Comparison of ENCODE assay signal across 22 cellular contexts in the genomic region with DNA sequence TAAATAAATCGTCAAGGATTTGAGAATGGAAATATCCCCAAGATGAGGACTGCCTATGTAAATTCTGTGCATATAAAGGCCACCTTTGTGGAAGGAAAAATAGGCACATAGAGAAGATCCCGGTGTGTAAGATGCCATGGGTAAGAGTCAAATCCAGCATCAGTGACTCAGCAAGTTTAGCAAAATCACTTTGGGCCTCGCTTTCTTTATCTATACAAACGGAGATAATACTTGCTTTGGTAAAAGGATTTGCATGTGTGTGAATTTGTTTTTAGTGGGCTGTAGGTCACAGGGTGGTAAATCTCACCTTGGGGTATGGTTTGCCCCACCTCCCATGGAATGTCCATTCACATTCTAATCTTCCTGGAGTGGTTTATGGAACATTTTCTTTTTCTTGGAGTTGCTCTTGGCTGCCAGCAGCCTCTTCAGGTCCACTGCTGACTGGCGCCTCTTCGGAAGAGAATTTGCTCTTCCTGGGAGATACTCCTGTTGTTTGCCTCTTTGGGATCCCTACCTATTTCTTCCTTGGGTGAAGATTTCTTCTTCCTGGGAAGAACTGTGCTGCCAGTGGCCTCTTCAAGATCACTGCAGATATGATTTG.
"Had no signal": no experiment of that assay in that cellular context is flagged by ENCODE, and none has a peak within 500 bp of the region (broad histone marks: within the 10 kb centered on the region; RNA-seq: fewer than 3 reads in every experiment).

No MANE protein-coding gene starts in this region.

- H3K27ac Mint-ChIP-seq: activated CD8-positive, alpha-beta T cell treated with anti-CD3 and anti-CD28 coated beads for 36 hours; activated naive CD4-positive, alpha-beta T cell treated with anti-CD3 and anti-CD28 coated beads, Interleukin-2, amount 10 ng/mL, durations not matched to agents 7 days and 5 days; activated naive CD8-positive, alpha-beta T cell treated with anti-CD3 and anti-CD28 coated beads, Interleukin-2, amount 50 U/mL, for 24 hours; naive thymus-derived CD4-positive, alpha-beta T cell; stimulated activated effector memory CD8-positive, alpha-beta T cell treated with anti-CD3 and anti-CD28 coated beads, Interleukin-12 subunit alpha, Interleukin-12 subunit beta, amount 100 ng/mL, for 72 hours had no signal

- H3K79me2 ChIP-seq: parathyroid adenoma had no signal

- DNase-seq: activated CD4-positive, alpha-beta T cell treated with anti-CD3 and anti-CD28 coated beads for 48 hours; activated CD4-positive, CD25-positive, alpha-beta regulatory T cell; activated CD8-positive, alpha-beta T cell treated with anti-CD3 and anti-CD28 coated beads for 36 hours; activated effector memory CD4-positive, alpha-beta T cell treated with Interleukin-2 at 50 U/mL for 16 hours; activated naive CD4-positive, alpha-beta T cell treated with anti-CD3 and anti-CD28 coated beads, Interleukin-2, amount 10 ng/mL, durations not matched to agents 7 days and 5 days; activated naive CD8-positive, alpha-beta T cell treated with anti-CD3 and anti-CD28 coated beads, Interleukin-2, amount 50 U/mL, for 24 hours; activated T-cell treated with anti-CD3 and anti-CD28 coated beads, Interleukin-2, amount 50 U/mL, for 1 hour; aorta; erythroblast; heart right ventricle; left ventricle myocardium superior; mucosa of descending colon; naive thymus-derived CD4-positive, alpha-beta T cell; stimulated activated CD4-positive, alpha-beta T cell treated with anti-CD3 and anti-CD28 coated beads, Interleukin-4, amount 100 ng/mL, for 24 hours; stomach; trophoblast cell had no signal

- H3K4me1 ChIP-seq: breast epithelium, parathyroid adenoma, vagina had no signal

- H3K9me3 ChIP-seq: breast epithelium, mucosa of descending colon, stomach, vagina had no signal

- H3K9ac ChIP-seq: parathyroid adenoma had no signal

- H3K27me3 Mint-ChIP-seq: activated CD8-positive, alpha-beta T cell treated with anti-CD3 and anti-CD28 coated beads for 36 hours; activated naive CD4-positive, alpha-beta T cell treated with anti-CD3 and anti-CD28 coated beads, Interleukin-2, amount 10 ng/mL, durations not matched to agents 7 days and 5 days; activated naive CD8-positive, alpha-beta T cell treated with anti-CD3 and anti-CD28 coated beads, Interleukin-2, amount 50 U/mL, for 24 hours; naive thymus-derived CD4-positive, alpha-beta T cell had no signal

- H3K4me3 Mint-ChIP-seq: activated CD8-positive, alpha-beta T cell treated with anti-CD3 and anti-CD28 coated beads for 36 hours; activated naive CD4-positive, alpha-beta T cell treated with anti-CD3 and anti-CD28 coated beads, Interleukin-2, amount 10 ng/mL, durations not matched to agents 7 days and 5 days; activated naive CD8-positive, alpha-beta T cell treated with anti-CD3 and anti-CD28 coated beads, Interleukin-2, amount 50 U/mL, for 24 hours; naive thymus-derived CD4-positive, alpha-beta T cell; stimulated activated effector memory CD8-positive, alpha-beta T cell treated with anti-CD3 and anti-CD28 coated beads, Interleukin-12 subunit alpha, Interleukin-12 subunit beta, amount 100 ng/mL, for 72 hours had no signal

- ATAC-seq: activated CD8-positive, alpha-beta T cell treated with anti-CD3 and anti-CD28 coated beads for 36 hours; activated naive CD8-positive, alpha-beta T cell treated with anti-CD3 and anti-CD28 coated beads, Interleukin-2, amount 50 U/mL, for 24 hours; heart right ventricle; left ventricle myocardium superior; mucosa of descending colon; naive thymus-derived CD4-positive, alpha-beta T cell; sciatic nerve; stimulated activated effector memory CD8-positive, alpha-beta T cell treated with anti-CD3 and anti-CD28 coated beads, Interleukin-12 subunit alpha, Interleukin-12 subunit beta, amount 100 ng/mL, for 72 hours had no signal

- H2AFZ ChIP-seq: parathyroid adenoma had no signal

- H3K27ac ChIP-seq: breast epithelium, coronary artery, heart right ventricle, parathyroid adenoma, stomach, vagina had no signal

- H3K4me3 ChIP-seq: breast epithelium, coronary artery, heart right ventricle, mucosa of descending colon, stomach, vagina had no signal

- H3K27me3 ChIP-seq: breast epithelium, heart right ventricle, stomach, vagina had no signal

- H3K36me3 Mint-ChIP-seq: activated naive CD4-positive, alpha-beta T cell treated with anti-CD3 and anti-CD28 coated beads, Interleukin-2, amount 10 ng/mL, durations not matched to agents 7 days and 5 days; stimulated activated effector memory CD8-positive, alpha-beta T cell treated with anti-CD3 and anti-CD28 coated beads, Interleukin-12 subunit alpha, Interleukin-12 subunit beta, amount 100 ng/mL, for 72 hours had no signal

- H3K4me1 Mint-ChIP-seq: activated naive CD4-positive, alpha-beta T cell treated with anti-CD3 and anti-CD28 coated beads, Interleukin-2, amount 10 ng/mL, durations not matched to agents 7 days and 5 days; activated naive CD8-positive, alpha-beta T cell treated with anti-CD3 and anti-CD28 coated beads, Interleukin-2, amount 50 U/mL, for 24 hours; naive thymus-derived CD4-positive, alpha-beta T cell; stimulated activated effector memory CD8-positive, alpha-beta T cell treated with anti-CD3 and anti-CD28 coated beads, Interleukin-12 subunit alpha, Interleukin-12 subunit beta, amount 100 ng/mL, for 72 hours had no signal

- H3K36me3 ChIP-seq: breast epithelium, heart right ventricle, stomach, vagina had no signal
